18 cellular contexts compared by ENCODE assay signal in genomic region chr13:40995997-40996396, GRCh38. TPM values are rescaled to one million over a fixed set of nuclear protein-coding genes. Genes with fewer than 3 reads are reported as not detected.
DNase-seq lines count a peak whose midpoint lies in the region; ATAC-seq and TF ChIP-seq lines count a peak whose summit lies in the region.
"Had no signal": no experiment of that assay in that cellular context is flagged by ENCODE, and none has a peak within 500 bp of the region (broad histone marks: within the 10 kb centered on the region; RNA-seq: fewer than 3 reads in every experiment).

No MANE protein-coding gene starts in this region.

- no peaks in the 10 kb centered on the region for H4K20me1 ChIP-seq in OCI-LY1 (ENCODE audit: insufficient read depth, low read length)

- TF ChIP-seq CTCF in OCI-LY1 (IDR thresholded peaks at IDR 0.05; ENCODE audit: low read length) (no peak), type B pancreatic cell (conservative IDR thresholded peaks at IDR 0.05) (no peak), adrenal gland (IDR thresholded peaks at IDR 0.05) (no peak)

- no peak overlapping the region for H2AFZ ChIP-seq in OCI-LY1 (ENCODE audit: low read length)

- H3K9me3 ChIP-seq in OCI-LY1 (ENCODE audit: low read length) (no peaks in the 10 kb centered on the region), adrenal gland (replicated peaks in 1 of 3) (no peaks in the 10 kb centered on the region)
- H3K9me3 ChIP-seq: SJCRH30, spleen had no signal

- peak overlapping the region; percentile 88 for H3K27ac Mint-ChIP-seq in activated naive CD4-positive, alpha-beta T cell treated with anti-CD3 and anti-CD28 coated beads for 36 hours
- no peak overlapping the region for H3K27ac Mint-ChIP-seq in activated naive CD4-positive, alpha-beta T cell treated with anti-CD3 and anti-CD28 coated beads, Interleukin-2, amount 50 U/mL, for 72 hours
- peak overlapping the region; percentile 91 for H3K27ac Mint-ChIP-seq in central memory CD8-positive, alpha-beta T cell (ENCODE audit: low read depth)
- H3K27ac Mint-ChIP-seq in type B pancreatic cell, result peak overlapping the region; percentile 96

- H3K4me3 ChIP-seq in OCI-LY1 (ENCODE audit: low read depth, low read length, poor library complexity, severe bottlenecking) (peak overlapping the region; percentile 21), adrenal gland (no peak overlapping the region)
- H3K4me3 ChIP-seq: SJCRH30, spleen had no signal

- no peaks in the 10 kb centered on the region for H3K9me2 ChIP-seq in OCI-LY1 (ENCODE audit: low read depth, low read length)

- H3K27me3 ChIP-seq in OCI-LY1 (ENCODE audit: insufficient read depth, low read length) (no peaks in the 10 kb centered on the region), adrenal gland (no peaks in the 10 kb centered on the region)
- H3K27me3 ChIP-seq: foreskin keratinocyte, SJCRH30, spleen had no signal

- H3K27me3 Mint-ChIP-seq in activated naive CD4-positive, alpha-beta T cell treated with anti-CD3 and anti-CD28 coated beads for 36 hours (ENCODE audit: low read depth), result no peaks in the 10 kb centered on the region
- no peaks in the 10 kb centered on the region for H3K27me3 Mint-ChIP-seq in central memory CD8-positive, alpha-beta T cell
- no peaks in the 10 kb centered on the region for H3K27me3 Mint-ChIP-seq in type B pancreatic cell
- H3K27me3 Mint-ChIP-seq: activated CD4-positive, alpha-beta T cell treated with anti-CD3 and anti-CD28 coated beads, Interleukin-2, amount 10 ng/mL, durations not matched to agents 24 days and 14 days; stimulated activated naive B cell treated with anti-CD40 and anti-IgM and Interleukin-4, amounts not matched to agents 10 μg/mL and 1 μg/mL and 100 μg/mL, for 72 hours had no signal

- TF ChIP-seq POLR2A in adrenal gland (IDR thresholded peaks at IDR 0.05), result no peak

- H3K36me3 Mint-ChIP-seq in activated naive CD4-positive, alpha-beta T cell treated with anti-CD3 and anti-CD28 coated beads for 36 hours (ENCODE audit: low read depth), result peaks cover 12% of the 10 kb centered on the region
- H3K36me3 Mint-ChIP-seq in activated naive CD4-positive, alpha-beta T cell treated with anti-CD3 and anti-CD28 coated beads, Interleukin-2, amount 50 U/mL, for 72 hours, result peaks cover 0 to 27% of the 10 kb centered on the region in 2 donors
- H3K36me3 Mint-ChIP-seq in central memory CD8-positive, alpha-beta T cell (ENCODE audit: insufficient read depth), result peaks cover 10% of the 10 kb centered on the region
- H3K36me3 Mint-ChIP-seq in type B pancreatic cell, result peaks cover 12% of the 10 kb centered on the region

- H3K4me1 Mint-ChIP-seq in activated naive CD4-positive, alpha-beta T cell treated with anti-CD3 and anti-CD28 coated beads for 36 hours (ENCODE audit: low read depth), result peaks cover 84% of the 10 kb centered on the region
- H3K4me1 Mint-ChIP-seq in central memory CD8-positive, alpha-beta T cell, result peaks cover 62% of the 10 kb centered on the region
- H3K4me1 Mint-ChIP-seq in type B pancreatic cell (ENCODE audit: unreplicated experiment), result peaks cover 23% of the 10 kb centered on the region

- H3K27ac ChIP-seq in OCI-LY1 (ENCODE audit: low read depth, low read length, poor library complexity, severe bottlenecking) (peak overlapping the region; percentile 90), adrenal gland (no peak overlapping the region)
- H3K27ac ChIP-seq: SJCRH30 had no signal

- H3K4me3 Mint-ChIP-seq in activated naive CD4-positive, alpha-beta T cell treated with anti-CD3 and anti-CD28 coated beads for 36 hours, result no peak overlapping the region
- H3K4me3 Mint-ChIP-seq in central memory CD8-positive, alpha-beta T cell, result no peak overlapping the region
- H3K4me3 Mint-ChIP-seq in type B pancreatic cell, result no peak overlapping the region
- H3K4me3 Mint-ChIP-seq: H9 had no signal

- H3K9me3 Mint-ChIP-seq in activated naive CD4-positive, alpha-beta T cell treated with anti-CD3 and anti-CD28 coated beads for 36 hours, result no peaks in the 10 kb centered on the region
- no peaks in the 10 kb centered on the region for H3K9me3 Mint-ChIP-seq in activated naive CD4-positive, alpha-beta T cell treated with anti-CD3 and anti-CD28 coated beads, Interleukin-2, amount 50 U/mL, for 72 hours
- no peaks in the 10 kb centered on the region for H3K9me3 Mint-ChIP-seq in central memory CD8-positive, alpha-beta T cell
- H3K9me3 Mint-ChIP-seq in type B pancreatic cell, result no peaks in the 10 kb centered on the region
- H3K9me3 Mint-ChIP-seq: activated CD4-positive, alpha-beta T cell treated with anti-CD3 and anti-CD28 coated beads, Interleukin-2, amount 10 ng/mL, durations not matched to agents 24 days and 14 days; stimulated activated naive B cell treated with anti-CD40 and anti-IgM and Interleukin-4, amounts not matched to agents 10 μg/mL and 1 μg/mL and 100 μg/mL, for 72 hours had no signal

- peak overlapping the region; percentile 63 for H3K4me2 ChIP-seq in OCI-LY1 (ENCODE audit: low read length)

- peaks cover 99% of the 10 kb centered on the region for H3K4me1 ChIP-seq in OCI-LY1 (ENCODE audit: insufficient read depth, low read length, severe bottlenecking)
- H3K4me1 ChIP-seq in adrenal gland (replicated peaks in 1 of 2), result peaks cover 0 to 18% of the 10 kb centered on the region in 2 donors

- CTCF ChIA-PET in activated naive CD4-positive, alpha-beta T cell treated with anti-CD3 and anti-CD28 coated beads for 36 hours (lab: Charles Lee), result interaction anchor here (0.9 to 1.5 kb wide), 5 partner anchors 11 to 59 kb away, joined by 3 to 6 read pairs (median 4); no protein-coding TSS in a partner anchor

- intact Hi-C loops in activated naive CD4-positive, alpha-beta T cell treated with anti-CD3 and anti-CD28 coated beads for 36 hours (cut with micrococcal nuclease), result loop anchor here (1.0 to 10.0 kb wide), 3 partner anchors 9 to 971 kb away; no protein-coding TSS in a partner anchor
- intact Hi-C loops in adrenal gland (cut with DNase I), result no loop called here

- no peak overlapping the region; the same call in 1 of the 2 replicates for H3K9ac ChIP-seq in OCI-LY1 (ENCODE audit: low read length)

- H3F3A ChIP-seq in OCI-LY1 (ENCODE audit: insufficient read depth, low read length), result no peaks in the 10 kb centered on the region; the same call in 1 of the 2 replicates

- ATAC-seq in activated naive CD4-positive, alpha-beta T cell treated with anti-CD3 and anti-CD28 coated beads, Interleukin-2, amount 50 U/mL, for 72 hours, result no peak
- ATAC-seq in central memory CD8-positive, alpha-beta T cell (replicated peaks; ENCODE audit: extremely low read depth, poor library complexity, severe bottlenecking), result no peak
- ATAC-seq in GM21717 (IDR thresholded peaks at IDR 0.05; ENCODE audit: unreplicated experiment), result no peak
- ATAC-seq: foreskin keratinocyte, left lobe of liver had no signal

- H3K36me3 ChIP-seq in OCI-LY1 (ENCODE audit: insufficient read depth, low read length) (peaks cover 85% of the 10 kb centered on the region), adrenal gland (replicated peaks in 1 of 2) (no peaks in the 10 kb centered on the region)
- H3K36me3 ChIP-seq: SJCRH30 had no signal

- no peak for DNase-seq in activated naive CD4-positive, alpha-beta T cell treated with anti-CD3 and anti-CD28 coated beads for 36 hours
- no peak for DNase-seq in activated naive CD4-positive, alpha-beta T cell treated with anti-CD3 and anti-CD28 coated beads, Interleukin-2, amount 50 U/mL, for 72 hours (ENCODE audit: low spot score in 2 of 2)
- DNase-seq in central memory CD8-positive, alpha-beta T cell (ENCODE audit: low spot score in 2 of 2), result no peak
- DNase-seq in type B pancreatic cell (ENCODE audit: extremely low spot score, unreplicated experiment) (no peak), globus pallidus (ENCODE audit: low spot score) (no peak), adrenal gland (no peak)
- DNase-seq: ACHN; activated CD4-positive, alpha-beta T cell treated with anti-CD3 and anti-CD28 coated beads, Interleukin-2, amount 10 ng/mL, durations not matched to agents 24 days and 14 days; Calu3; foreskin keratinocyte; H9; NCI-H187 treated with DMSO at 0.1 percent for 48 hours; SJCRH30; spleen; stimulated activated naive B cell treated with anti-CD40 and anti-IgM and Interleukin-4, amounts not matched to agents 10 μg/mL and 1 μg/mL and 100 μg/mL, for 72 hours had no signal

- peaks cover 100% of the 10 kb centered on the region for H3K79me2 ChIP-seq in OCI-LY1 (ENCODE audit: insufficient read depth, low read length)

RNA-seq across cellular contexts. Expression of gene ELF1, which starts 23.1 kb away (rescaled TPM):
- total RNA-seq in activated naive CD4-positive, alpha-beta T cell treated with anti-CD3 and anti-CD28 coated beads for 36 hours, result 10 to 100 TPM; 61.7 to 62.3 TPM
- total RNA-seq in activated naive CD4-positive, alpha-beta T cell treated with anti-CD3 and anti-CD28 coated beads, Interleukin-2, amount 50 U/mL, for 72 hours, result 10 to 100 TPM; 62.0 to 86.2 TPM
- 47.4 and 97.2 TPM in 2 replicates for total RNA-seq in type B pancreatic cell (ENCODE audit: low replicate concordance)
- 10 to 100 TPM; 27.6 to 64.3 (median 54.1) TPM for total RNA-seq in adrenal gland
- 10 to 100 TPM in 2 of 3 donors, 1 to 10 TPM in 1; 6.3 to 36.1 (median 10.4) TPM for polyA plus RNA-seq in adrenal gland

Comparison
In these comparisons a context has a peak if more than half of its experiments do, and no peak if none do; other contexts are left out.
1. H3K27ac Mint-ChIP-seq: peak in activated naive CD4-positive, alpha-beta T cell treated with anti-CD3 and anti-CD28 coated beads for 36 hours (single experiment), central memory CD8-positive, alpha-beta T cell (single experiment) and type B pancreatic cell (single experiment); none in activated naive CD4-positive, alpha-beta T cell treated with anti-CD3 and anti-CD28 coated beads, Interleukin-2, amount 50 U/mL, for 72 hours (0 of 2).